ENCODE assay signal across 8 cellular contexts in genomic region chr17:39671651-39672521, GRCh38. TPM values are rescaled to one million over a fixed set of nuclear protein-coding genes. Genes with fewer than 3 reads are reported as not detected.
A peak's percentile ranks its signal among the peaks of the same experiment; 100 is the strongest.
DNase-seq lines count a peak whose midpoint lies in the region; ATAC-seq, FAIRE-seq and TF ChIP-seq lines count a peak whose summit lies in the region.

No MANE protein-coding gene starts in this region.

- H3K36me3 ChIP-seq in bronchial epithelial cell (ENCODE audit: control insufficient read depth, insufficient read depth, low read length) (no peaks in the 10 kb centered on the region), lower lobe of right lung (no peaks in the 10 kb centered on the region)

- H3K27me3 ChIP-seq in bronchial epithelial cell (ENCODE audit: control insufficient read depth, insufficient read depth, low read length) (peaks cover 17% of the 10 kb centered on the region), lower lobe of right lung (ENCODE audit: low read depth) (peaks cover 34% of the 10 kb centered on the region)

- DNase-seq in EH (ENCODE audit: low read depth): peak; percentile 44
- DNase-seq in NB4 (ENCODE audit: low read depth): peak; percentile 67
- peak; percentile 30 for DNase-seq in bronchial epithelial cell (ENCODE audit: low read depth)
- DNase-seq in lower lobe of right lung: no peak
- DNase-seq in activated CD4-positive, alpha-beta T cell treated with anti-CD3 and anti-CD28 coated beads, Interleukin-2, amount 50 U/mL, for 48 hours: no peak

- H3K9me3 ChIP-seq in lower lobe of right lung: no peaks in the 10 kb centered on the region

- no peak for TF ChIP-seq POLR2A in NB4 (IDR thresholded peaks at IDR 0.05; ENCODE audit: extremely low read depth, insufficient read length)

- no peak overlapping the region for H3K27ac ChIP-seq in lower lobe of right lung

- H3K4me1 ChIP-seq in lower lobe of right lung: peaks cover 37% of the 10 kb centered on the region

- intact Hi-C loops in lower lobe of right lung (cut with DNase I): no loop called here

- peak; percentile 84 for TF ChIP-seq CTCF in NB4 (IDR thresholded peaks at IDR 0.05; ENCODE audit: low read depth, low read length)
- peak; percentile 66 for TF ChIP-seq CTCF in bronchial epithelial cell (IDR thresholded peaks at IDR 0.05; ENCODE audit: insufficient read depth, low read length, severe bottlenecking)
- TF ChIP-seq CTCF in lower lobe of right lung (IDR thresholded peaks at IDR 0.05): peak; percentile 54

- ATAC-seq in lower lobe of right lung (no peak), GM18502 (IDR thresholded peaks at IDR 0.05; ENCODE audit: poor library complexity, unreplicated experiment) (no peak), GM21825 (IDR thresholded peaks at IDR 0.05; ENCODE audit: unreplicated experiment) (no peak), GM19023 (IDR thresholded peaks at IDR 0.05; ENCODE audit: unreplicated experiment) (no peak)

- no peak overlapping the region for H3K4me3 ChIP-seq in NB4 (ENCODE audit: low read depth, low read length)
- no peak overlapping the region for H3K4me3 ChIP-seq in bronchial epithelial cell (ENCODE audit: low read depth, low read length)
- no peak overlapping the region for H3K4me3 ChIP-seq in lower lobe of right lung

- FAIRE-seq in bronchial epithelial cell (lab: Jason Lieb, UNC): peak; percentile 72

RNA-seq across cellular contexts. Expression of gene PNMT, which starts 3.6 kb away (rescaled TPM):
- total RNA-seq in bronchial epithelial cell: not detected in 2 replicates
- total RNA-seq in lower lobe of right lung: 3.9 TPM

RNA-seq across cellular contexts. Expression of gene TCAP, which starts 6.7 kb away (rescaled TPM):
- 0.51 TPM in 1 of 2 replicates, not detected in the other for total RNA-seq in bronchial epithelial cell
- total RNA-seq in lower lobe of right lung: 3.7 TPM

RNA-seq across cellular contexts. Expression of gene PGAP3, which starts 16.0 kb away (rescaled TPM):
- total RNA-seq in bronchial epithelial cell (10.8 TPM in 2 replicates), lower lobe of right lung (20.7 TPM)

RNA-seq across cellular contexts. Expression of gene ERBB2, which starts 28.0 kb away (rescaled TPM):
- total RNA-seq in bronchial epithelial cell (32.1 and 62.3 TPM in 2 replicates), lower lobe of right lung (96.1 TPM)

RNA-seq across cellular contexts. Expression of gene STARD3, which starts 34.9 kb away (rescaled TPM):
- 18.4 and 23.0 TPM in 2 replicates for total RNA-seq in bronchial epithelial cell
- 76.6 TPM for total RNA-seq in lower lobe of right lung

Comparison
In these comparisons a context has a peak if more than half of its experiments do, and no peak if none do; other contexts are left out.
1. DNase-seq: peak in EH (single experiment), NB4 (single experiment) and bronchial epithelial cell (single experiment); none in lower lobe of right lung (single experiment) and activated CD4-positive, alpha-beta T cell treated with anti-CD3 and anti-CD28 coated beads, Interleukin-2, amount 50 U/mL, for 48 hours (0 of 2).
2. Peak in every context shown above with its lines, with median percentiles within 50 percentile points of each other: CTCF ChIP-seq.